ENCODE assay signal across 9 cellular contexts in genomic region chr17:8041249-8041928, GRCh38. TPM values are rescaled to one million over a fixed set of nuclear protein-coding genes. Genes with fewer than 3 reads are reported as not detected.
A peak's percentile ranks its signal among the peaks of the same experiment; 100 is the strongest.
DNase-seq lines count a peak whose midpoint lies in the region; ATAC-seq, FAIRE-seq and TF ChIP-seq lines count a peak whose summit lies in the region.
"Had no signal": no experiment of that assay in that cellular context is flagged by ENCODE, and none has a peak within 500 bp of the region (broad histone marks: within the 10 kb centered on the region; RNA-seq: fewer than 3 reads in every experiment).

No MANE protein-coding gene starts in this region.

- TF ChIP-seq POLR2A in spleen (IDR thresholded peaks at IDR 0.05) = no peak

- no peak overlapping the region for H3K27ac ChIP-seq in HL-60 (replicated peaks)
- H3K27ac ChIP-seq in spleen = peak overlapping the region in 4 of 8 donors; percentile 7 to 78 (median 60)

- DNase-seq in D721Med (ENCODE audit: insufficient read length, low spot score) (peak; percentile 58), HL-60 (ENCODE audit: low read depth in 1 of 2, low spot score in 1 of 2) (peak; percentile 57 to 74), RPMI7951 (ENCODE audit: low read depth) (peak; percentile 62), astrocyte of the spinal cord (ENCODE audit: low read depth, low spot score) (peak; percentile 77), hippocampal formation (lab: John Stamatoyannopoulos, UW) (peak; percentile 8 to 37), spleen (no peak)
- DNase-seq: activated B cell treated with CpG ODN at 0.5 μM for 24 hours had no signal

- H3K27me3 ChIP-seq in HL-60 (ENCODE audit: insufficient read depth, poor library complexity, severe bottlenecking) (no peaks in the 10 kb centered on the region), spleen (replicated peaks in 1 of 7) (peaks cover 0 to 59% (median 23%) of the 10 kb centered on the region in 7 donors)

- no peak overlapping the region for H3K4me3 ChIP-seq in HL-60 (replicated peaks; ENCODE audit: insufficient read depth, low read length)
- no peak overlapping the region for H3K4me3 ChIP-seq in astrocyte of the spinal cord (ENCODE audit: low read depth, low read length)
- H3K4me3 ChIP-seq in spleen = no peak overlapping the region

- no peak for ATAC-seq in GM18907 (IDR thresholded peaks at IDR 0.05; ENCODE audit: unreplicated experiment)
- ATAC-seq in GM18498 (IDR thresholded peaks at IDR 0.05; ENCODE audit: unreplicated experiment) = no peak

- intact Hi-C loops in spleen (cut with DNase I; ENCODE audit: low total_unique reads) = no loop called here

- no peaks in the 10 kb centered on the region for H3K36me3 ChIP-seq in spleen

- in situ Hi-C loops in astrocyte of the spinal cord (cut with HindIII; ENCODE audit: low sequenced_read_pairs) = no loop called here

- H3K4me1 ChIP-seq in spleen = peaks cover 0 to 45% (median 15%) of the 10 kb centered on the region in 6 donors

- FAIRE-seq in D721Med (lab: Jason Lieb, UNC) = peak; percentile 70

- peak; percentile 53 for TF ChIP-seq CTCF in D721Med (IDR thresholded peaks at IDR 0.05; ENCODE audit: insufficient read depth, missing control alignments)
- TF ChIP-seq CTCF in HL-60 (IDR thresholded peaks at IDR 0.05; ENCODE audit: insufficient read depth, low read length) = peak; percentile 2
- TF ChIP-seq CTCF in astrocyte of the spinal cord (IDR thresholded peaks at IDR 0.05; ENCODE audit: low read depth, low read length) = peak; percentile 63
- peak in 9 of 11 experiments; percentile 25 to 65 (median 50) for TF ChIP-seq CTCF in spleen (IDR thresholded peaks at IDR 0.05 in 8 of 11, conservative IDR thresholded peaks at IDR 0.05 in 3 of 11)

- H3K9me3 ChIP-seq in spleen = no peaks in the 10 kb centered on the region

- 62 to 69% (median 65%) methylated on average over 8 of the region's 8 CpGs for WGBS in spleen, 5 donors

RNA-seq across cellular contexts. Expression of gene ALOX15B, which starts 2.5 kb away (rescaled TPM):
- total RNA-seq in RPMI7951 (2014; rRNA removed; shearing (Covaris generic)) = not detected in 2 replicates
- total RNA-seq in spleen = 1 to 10 TPM in 5 of 7 donors, under 1 TPM in 2; 0.13 to 6.2 (median 2.8) TPM
- 1 to 10 TPM; 1.0 to 7.8 (median 2.7) TPM for polyA plus RNA-seq in spleen
- total RNA-seq: activated B cell treated with CpG ODN at 0.5 μM for 24 hours had no signal

RNA-seq across cellular contexts. Expression of gene GUCY2D, which starts 39.0 kb away (rescaled TPM):
- not detected in 2 replicates for total RNA-seq in RPMI7951 (2014; rRNA removed; shearing (Covaris generic))
- total RNA-seq in spleen = under 1 TPM in 2 of 7 donors, not detected in 5; 0.07 to 0.43 TPM
- polyA plus RNA-seq in spleen = under 1 TPM in 1 of 3 donors, not detected in 2; 0.03 TPM
- total RNA-seq: activated B cell treated with CpG ODN at 0.5 μM for 24 hours had no signal

RNA-seq across cellular contexts. Expression of gene ALOX12B, which starts 46.1 kb away (rescaled TPM):
- not detected in 2 replicates for total RNA-seq in RPMI7951 (2014; rRNA removed; shearing (Covaris generic))
- total RNA-seq in spleen = 1 to 10 TPM in 2 of 7 donors, under 1 TPM in 1, not detected in 4; 0.47 to 1.3 (median 1.0) TPM
- under 1 TPM; 0.80 to 0.89 (median 0.83) TPM for polyA plus RNA-seq in spleen

Comparison
In these comparisons a context has a peak if more than half of its experiments do, and no peak if none do; other contexts are left out.
1. CTCF ChIP-seq: peak in every context shown above with its lines; median percentile 63 in astrocyte of the spinal cord; 53 in D721Med; 50 in spleen; 2 in HL-60.